13 cellular contexts compared by ENCODE assay signal in genomic region chr1:23594927-23595353, GRCh38. TPM values are rescaled to one million over a fixed set of nuclear protein-coding genes. Genes with fewer than 3 reads are reported as not detected.
DNase-seq lines count a peak whose midpoint lies in the region; ATAC-seq and TF ChIP-seq lines count a peak whose summit lies in the region.
"Had no signal": no experiment of that assay in that cellular context is flagged by ENCODE, and none has a peak within 500 bp of the region (broad histone marks: within the 10 kb centered on the region; RNA-seq: fewer than 3 reads in every experiment).

No MANE protein-coding gene starts in this region.

- TF ChIP-seq CTCF in thyroid gland (IDR thresholded peaks at IDR 0.05): no peak
- TF ChIP-seq CTCF in dorsolateral prefrontal cortex (IDR thresholded peaks at IDR 0.05 in 54 of 56, conservative IDR thresholded peaks at IDR 0.05 in 2 of 56; ENCODE audit: low read depth in 1 of 56, partially characterized antibody in 56 of 56): no peak

- H3K9me3 Mint-ChIP-seq in memory B cell: no peaks in the 10 kb centered on the region

- peak overlapping the region; percentile 100 for H3K27ac Mint-ChIP-seq in memory B cell

- TF ChIP-seq POLR2A in Raji (IDR thresholded peaks at IDR 0.05; ENCODE audit: insufficient read depth, low read depth, low read length): peak; percentile 69
- no peak for TF ChIP-seq POLR2A in thyroid gland (IDR thresholded peaks at IDR 0.05)

- H3K36me3 Mint-ChIP-seq in memory B cell: no peaks in the 10 kb centered on the region

- no peaks in the 10 kb centered on the region for H3K27me3 ChIP-seq in thyroid gland
- no peaks in the 10 kb centered on the region for H3K27me3 ChIP-seq in dorsolateral prefrontal cortex

- no peak overlapping the region for H3K4me3 ChIP-seq in thyroid gland (replicated peaks in 1 of 3)
- no peak overlapping the region for H3K4me3 ChIP-seq in dorsolateral prefrontal cortex

- no peaks in the 10 kb centered on the region for H3K9me3 ChIP-seq in thyroid gland

- DNase-seq in COLO668 (lab: John Stamatoyannopoulos, UW; ENCODE audit: unreplicated experiment): peak; percentile 59
- DNase-seq in memory B cell (ENCODE audit: low spot score in 2 of 2): peak; percentile 43 to 47
- DNase-seq in NCI-H128 (lab: John Stamatoyannopoulos, UW; ENCODE audit: unreplicated experiment): no peak
- no peak for DNase-seq in activated T-cell treated with anti-CD3 and anti-CD28 coated beads, Interleukin-2, amount 50 U/mL, for 48 hours
- no peak for DNase-seq in thyroid gland
- no peak for DNase-seq in dorsolateral prefrontal cortex
- DNase-seq: activated CD8-positive, alpha-beta memory T cell treated with anti-CD3 and anti-CD28 coated beads for 24 hours; DMS 273 treated with DMSO at 0.1 percent for 48 hours; NCI-H2029; SHP77; small intestine had no signal

- H3K4me1 Mint-ChIP-seq in memory B cell: peaks cover 77% of the 10 kb centered on the region

- H3K27ac ChIP-seq in thyroid gland: no peak overlapping the region
- H3K27ac ChIP-seq in dorsolateral prefrontal cortex: no peak overlapping the region

- no peaks in the 10 kb centered on the region for H3K27me3 Mint-ChIP-seq in memory B cell

- peak; percentile 33 for ATAC-seq in GM21786 (IDR thresholded peaks at IDR 0.05; ENCODE audit: unreplicated experiment)
- peak; percentile 75 for ATAC-seq in memory B cell (ENCODE audit: low read depth)

- H3K4me1 ChIP-seq in thyroid gland: peaks cover 19 to 62% of the 10 kb centered on the region in 2 donors

- WGBS in thyroid gland, 2 donors: 91% methylated on average over 7 of the region's 7 CpGs

- H3K4me3 Mint-ChIP-seq in memory B cell: peak overlapping the region; percentile 58

- intact Hi-C loops in thyroid gland (cut with DNase I) (no loop called here), dorsolateral prefrontal cortex (cut with DNase I) (no loop called here)

- no peaks in the 10 kb centered on the region for H3K36me3 ChIP-seq in thyroid gland

RNA-seq across cellular contexts. Expression of gene ID3, which starts 35.6 kb away (rescaled TPM):
- 100 to 1,000 TPM; 279 to 388 (median 343) TPM for total RNA-seq in thyroid gland
- 100 to 1,000 TPM in 13 of 120 experiments, 10 to 100 TPM in 107; 20.5 to 247 (median 59.8) TPM for total RNA-seq in dorsolateral prefrontal cortex

Comparison
In these comparisons a context has a peak if more than half of its experiments do, and no peak if none do; other contexts are left out.
1. DNase-seq: peak in COLO668 (single experiment) and memory B cell (2 of 2); none in NCI-H128 (single experiment), activated T-cell treated with anti-CD3 and anti-CD28 coated beads, Interleukin-2, amount 50 U/mL, for 48 hours (0 of 2), thyroid gland (0 of 2) and dorsolateral prefrontal cortex (0 of 10).